ENCODE assay signal across 14 cellular contexts in genomic region chr3:37999836-38000235, GRCh38. TPM values are rescaled to one million over a fixed set of nuclear protein-coding genes. Genes with fewer than 3 reads are reported as not detected.
A peak's percentile ranks its signal among the peaks of the same experiment; 100 is the strongest.
DNase-seq lines count a peak whose midpoint lies in the region; ATAC-seq, FAIRE-seq and TF ChIP-seq lines count a peak whose summit lies in the region.
"Had no signal": no experiment of that assay in that cellular context is flagged by ENCODE, and none has a peak within 500 bp of the region (broad histone marks: within the 10 kb centered on the region; RNA-seq: fewer than 3 reads in every experiment).

No MANE protein-coding gene starts in this region.

- H3K36me3 ChIP-seq in RWPE2 (ENCODE audit: low read depth), result no peaks in the 10 kb centered on the region
- H3K36me3 ChIP-seq: cardiac muscle cell, gastrocnemius medialis had no signal

- H3K4me3 Mint-ChIP-seq in activated naive CD4-positive, alpha-beta T cell treated with anti-CD3 and anti-CD28 coated beads, Interleukin-2, amount 10 ng/mL, durations not matched to agents 7 days and 5 days, result no peak overlapping the region
- no peak overlapping the region for H3K4me3 Mint-ChIP-seq in activated naive CD4-positive, alpha-beta T cell treated with anti-CD3 and anti-CD28 coated beads for 36 hours
- H3K4me3 Mint-ChIP-seq in endothelial cell (ENCODE audit: unreplicated experiment), result peak overlapping the region; percentile 61
- peak overlapping the region; percentile 77 for H3K4me3 Mint-ChIP-seq in stimulated activated effector memory CD8-positive, alpha-beta T cell treated with anti-CD3 and anti-CD28 coated beads, Interleukin-12 subunit alpha, Interleukin-12 subunit beta, amount 100 ng/mL, for 72 hours

- CTCF ChIA-PET in activated naive CD4-positive, alpha-beta T cell treated with anti-CD3 and anti-CD28 coated beads, Interleukin-2, amount 10 ng/mL, durations not matched to agents 7 days and 5 days (lab: Charles Lee), result no interaction called here
- CTCF ChIA-PET in activated naive CD4-positive, alpha-beta T cell treated with anti-CD3 and anti-CD28 coated beads for 36 hours (lab: Charles Lee), result no interaction called here

- no peak for FAIRE-seq in GM12891 (lab: Jason Lieb, UNC)
- FAIRE-seq: endometrium had no signal

- H3K4me1 Mint-ChIP-seq in activated naive CD4-positive, alpha-beta T cell treated with anti-CD3 and anti-CD28 coated beads, Interleukin-2, amount 10 ng/mL, durations not matched to agents 7 days and 5 days, result peaks cover 52% of the 10 kb centered on the region
- H3K4me1 Mint-ChIP-seq in activated naive CD4-positive, alpha-beta T cell treated with anti-CD3 and anti-CD28 coated beads for 36 hours (ENCODE audit: low read depth), result peaks cover 48% of the 10 kb centered on the region
- H3K4me1 Mint-ChIP-seq in endothelial cell (ENCODE audit: unreplicated experiment), result peaks cover 21% of the 10 kb centered on the region
- H3K4me1 Mint-ChIP-seq in stimulated activated effector memory CD8-positive, alpha-beta T cell treated with anti-CD3 and anti-CD28 coated beads, Interleukin-12 subunit alpha, Interleukin-12 subunit beta, amount 100 ng/mL, for 72 hours, result peaks cover 78% of the 10 kb centered on the region

- peak; percentile 21 for DNase-seq in activated naive CD4-positive, alpha-beta T cell treated with anti-CD3 and anti-CD28 coated beads, Interleukin-2, amount 10 ng/mL, durations not matched to agents 7 days and 5 days
- DNase-seq in activated naive CD4-positive, alpha-beta T cell treated with anti-CD3 and anti-CD28 coated beads for 36 hours, result no peak
- DNase-seq in RWPE2 (ENCODE audit: low spot score), result peak; percentile 10
- DNase-seq in endothelial cell (ENCODE audit: low spot score), result no peak
- DNase-seq in stimulated activated effector memory CD8-positive, alpha-beta T cell treated with anti-CD3 and anti-CD28 coated beads, Interleukin-12 subunit alpha, Interleukin-12 subunit beta, amount 100 ng/mL, for 72 hours (ENCODE audit: low spot score in 2 of 2), result no peak
- no peak for DNase-seq in GM13977 (ENCODE audit: low spot score)
- DNase-seq in GM12891 (ENCODE audit: insufficient read length, low spot score), result no peak
- DNase-seq: DMS53; NK-92 treated with Interleukin-12 subunit alpha and Interleukin-12 subunit beta, amount 100 ng/mL, for 24 hours; trophoblast cell had no signal

- no peak for TF ChIP-seq POLR2A in GM12891 (IDR thresholded peaks at IDR 0.05; ENCODE audit: low read depth, low read length)

- peaks cover 6% of the 10 kb centered on the region for H3K4me1 ChIP-seq in RWPE2 (ENCODE audit: insufficient read depth, poor library complexity, severe bottlenecking)

- no peak overlapping the region for H3K4me3 ChIP-seq in RWPE2 (ENCODE audit: severe bottlenecking)
- H3K4me3 ChIP-seq: cardiac muscle cell had no signal

- no peak for TF ChIP-seq CTCF in RWPE2 (IDR thresholded peaks at IDR 0.05; ENCODE audit: poor library complexity, severe bottlenecking)
- TF ChIP-seq CTCF in endothelial cell (IDR thresholded peaks at IDR 0.05; ENCODE audit: unreplicated experiment), result no peak
- TF ChIP-seq CTCF in GM13977 (IDR thresholded peaks at IDR 0.05; ENCODE audit: extremely low read depth, insufficient read depth, missing control alignments), result no peak

- no peaks in the 10 kb centered on the region for H3K27me3 Mint-ChIP-seq in activated naive CD4-positive, alpha-beta T cell treated with anti-CD3 and anti-CD28 coated beads, Interleukin-2, amount 10 ng/mL, durations not matched to agents 7 days and 5 days
- H3K27me3 Mint-ChIP-seq in activated naive CD4-positive, alpha-beta T cell treated with anti-CD3 and anti-CD28 coated beads for 36 hours (ENCODE audit: low read depth), result no peaks in the 10 kb centered on the region
- H3K27me3 Mint-ChIP-seq in endothelial cell (ENCODE audit: unreplicated experiment), result peaks cover 14% of the 10 kb centered on the region

- no peaks in the 10 kb centered on the region for H3K9me3 ChIP-seq in RWPE2 (ENCODE audit: severe bottlenecking)
- H3K9me3 ChIP-seq: gastrocnemius medialis had no signal

- no peak overlapping the region for H3K27ac ChIP-seq in RWPE2 (ENCODE audit: poor library complexity, severe bottlenecking)
- H3K27ac ChIP-seq: cardiac muscle cell had no signal

- intact Hi-C loops in activated naive CD4-positive, alpha-beta T cell treated with anti-CD3 and anti-CD28 coated beads for 36 hours (cut with micrococcal nuclease), result no loop called here

- in situ Hi-C loops in GM13977 (cut with MboI; ENCODE audit: low pct_unique_long_range_greater_than_20kb, low sequenced_read_pairs, unreplicated experiment), result no loop called here

- ATAC-seq in RWPE2 (ENCODE audit: low read depth) (no peak), GM19467 (IDR thresholded peaks at IDR 0.05; ENCODE audit: unreplicated experiment) (no peak)
- ATAC-seq in stimulated activated effector memory CD8-positive, alpha-beta T cell treated with anti-CD3 and anti-CD28 coated beads, Interleukin-12 subunit alpha, Interleukin-12 subunit beta, amount 100 ng/mL, for 72 hours, result no peak

- peaks cover 42% of the 10 kb centered on the region for H3K36me3 Mint-ChIP-seq in activated naive CD4-positive, alpha-beta T cell treated with anti-CD3 and anti-CD28 coated beads, Interleukin-2, amount 10 ng/mL, durations not matched to agents 7 days and 5 days
- peaks cover 35% of the 10 kb centered on the region for H3K36me3 Mint-ChIP-seq in activated naive CD4-positive, alpha-beta T cell treated with anti-CD3 and anti-CD28 coated beads for 36 hours (ENCODE audit: low read depth)
- peaks cover 21% of the 10 kb centered on the region for H3K36me3 Mint-ChIP-seq in endothelial cell (ENCODE audit: low read depth, unreplicated experiment)
- peaks cover 37% of the 10 kb centered on the region for H3K36me3 Mint-ChIP-seq in stimulated activated effector memory CD8-positive, alpha-beta T cell treated with anti-CD3 and anti-CD28 coated beads, Interleukin-12 subunit alpha, Interleukin-12 subunit beta, amount 100 ng/mL, for 72 hours

- no peaks in the 10 kb centered on the region for H3K9me3 Mint-ChIP-seq in activated naive CD4-positive, alpha-beta T cell treated with anti-CD3 and anti-CD28 coated beads, Interleukin-2, amount 10 ng/mL, durations not matched to agents 7 days and 5 days
- no peaks in the 10 kb centered on the region for H3K9me3 Mint-ChIP-seq in activated naive CD4-positive, alpha-beta T cell treated with anti-CD3 and anti-CD28 coated beads for 36 hours
- no peaks in the 10 kb centered on the region for H3K9me3 Mint-ChIP-seq in endothelial cell (ENCODE audit: unreplicated experiment)
- H3K9me3 Mint-ChIP-seq in stimulated activated effector memory CD8-positive, alpha-beta T cell treated with anti-CD3 and anti-CD28 coated beads, Interleukin-12 subunit alpha, Interleukin-12 subunit beta, amount 100 ng/mL, for 72 hours, result no peaks in the 10 kb centered on the region

- H3K27me3 ChIP-seq in RWPE2 (ENCODE audit: insufficient read depth, poor library complexity, severe bottlenecking), result no peaks in the 10 kb centered on the region
- H3K27me3 ChIP-seq: cardiac muscle cell, gastrocnemius medialis had no signal

- peak overlapping the region; percentile 8 for H3K27ac Mint-ChIP-seq in activated naive CD4-positive, alpha-beta T cell treated with anti-CD3 and anti-CD28 coated beads, Interleukin-2, amount 10 ng/mL, durations not matched to agents 7 days and 5 days
- H3K27ac Mint-ChIP-seq in activated naive CD4-positive, alpha-beta T cell treated with anti-CD3 and anti-CD28 coated beads for 36 hours, result no peak overlapping the region
- peak overlapping the region; percentile 36 for H3K27ac Mint-ChIP-seq in endothelial cell (ENCODE audit: unreplicated experiment)
- H3K27ac Mint-ChIP-seq in stimulated activated effector memory CD8-positive, alpha-beta T cell treated with anti-CD3 and anti-CD28 coated beads, Interleukin-12 subunit alpha, Interleukin-12 subunit beta, amount 100 ng/mL, for 72 hours, result peak overlapping the region; percentile 97

TF ChIP-seq in GM12891, 5 proteins besides CTCF, POLR2A, EP300 and RAD21:
- TF ChIP-seq TAF1 (IDR thresholded peaks at IDR 0.05; ENCODE audit: low read depth, low read length) (no peak), POLR2AphosphoS5 (IDR thresholded peaks at IDR 0.05; ENCODE audit: low read depth, low read length) (no peak), SPI1 (IDR thresholded peaks at IDR 0.05; ENCODE audit: low read depth, low read length) (no peak), PAX5 (IDR thresholded peaks at IDR 0.05; ENCODE audit: insufficient read depth, low read length, severe bottlenecking) (no peak), POU2F2 (IDR thresholded peaks at IDR 0.05; ENCODE audit: low read depth, low read length) (no peak)

RNA-seq across cellular contexts. Expression of gene VILL, which starts 9.2 kb away (rescaled TPM):
- total RNA-seq in activated naive CD4-positive, alpha-beta T cell treated with anti-CD3 and anti-CD28 coated beads for 36 hours, result 10 to 100 TPM; 13.7 to 14.2 TPM
- total RNA-seq in endothelial cell (ENCODE audit: unreplicated experiment), result 13.7 TPM
- polyA plus RNA-seq in GM12891 (2012; ENCODE audit: low read depth, missing spikeins), result 3.5 TPM

RNA-seq across cellular contexts. Expression of gene PLCD1, which starts 29.6 kb away (rescaled TPM):
- 10 to 100 TPM; 10.6 to 10.8 TPM for total RNA-seq in activated naive CD4-positive, alpha-beta T cell treated with anti-CD3 and anti-CD28 coated beads for 36 hours
- total RNA-seq in endothelial cell (ENCODE audit: unreplicated experiment), result 22.4 TPM
- polyA plus RNA-seq in GM12891 (2012; ENCODE audit: low read depth, missing spikeins), result 2.2 TPM

RNA-seq across cellular contexts. Expression of gene DLEC1, which starts 39.2 kb away (rescaled TPM):
- under 1 TPM; 0.17 to 0.19 TPM for total RNA-seq in activated naive CD4-positive, alpha-beta T cell treated with anti-CD3 and anti-CD28 coated beads for 36 hours
- total RNA-seq in endothelial cell (ENCODE audit: unreplicated experiment), result 0.62 TPM
- polyA plus RNA-seq in GM12891 (2012; ENCODE audit: low read depth, missing spikeins), result 0.08 TPM
- total RNA-seq: gastrocnemius medialis had no signal
- polyA plus RNA-seq: cardiac muscle cell had no signal

Comparison
In these comparisons a context has a peak if more than half of its experiments do, and no peak if none do; other contexts are left out.
1. DNase-seq: peak in activated naive CD4-positive, alpha-beta T cell treated with anti-CD3 and anti-CD28 coated beads, Interleukin-2, amount 10 ng/mL, durations not matched to agents 7 days and 5 days (single experiment) and RWPE2 (single experiment); none in activated naive CD4-positive, alpha-beta T cell treated with anti-CD3 and anti-CD28 coated beads for 36 hours (single experiment), endothelial cell (single experiment), stimulated activated effector memory CD8-positive, alpha-beta T cell treated with anti-CD3 and anti-CD28 coated beads, Interleukin-12 subunit alpha, Interleukin-12 subunit beta, amount 100 ng/mL, for 72 hours (0 of 2), GM13977 (single experiment) and GM12891 (single experiment).
2. H3K4me3 Mint-ChIP-seq: peak in endothelial cell (single experiment) and stimulated activated effector memory CD8-positive, alpha-beta T cell treated with anti-CD3 and anti-CD28 coated beads, Interleukin-12 subunit alpha, Interleukin-12 subunit beta, amount 100 ng/mL, for 72 hours (single experiment); none in activated naive CD4-positive, alpha-beta T cell treated with anti-CD3 and anti-CD28 coated beads, Interleukin-2, amount 10 ng/mL, durations not matched to agents 7 days and 5 days (single experiment) and activated naive CD4-positive, alpha-beta T cell treated with anti-CD3 and anti-CD28 coated beads for 36 hours (single experiment).